Comparison of ENCODE assay signal across 10 cellular contexts in the genomic region with DNA sequence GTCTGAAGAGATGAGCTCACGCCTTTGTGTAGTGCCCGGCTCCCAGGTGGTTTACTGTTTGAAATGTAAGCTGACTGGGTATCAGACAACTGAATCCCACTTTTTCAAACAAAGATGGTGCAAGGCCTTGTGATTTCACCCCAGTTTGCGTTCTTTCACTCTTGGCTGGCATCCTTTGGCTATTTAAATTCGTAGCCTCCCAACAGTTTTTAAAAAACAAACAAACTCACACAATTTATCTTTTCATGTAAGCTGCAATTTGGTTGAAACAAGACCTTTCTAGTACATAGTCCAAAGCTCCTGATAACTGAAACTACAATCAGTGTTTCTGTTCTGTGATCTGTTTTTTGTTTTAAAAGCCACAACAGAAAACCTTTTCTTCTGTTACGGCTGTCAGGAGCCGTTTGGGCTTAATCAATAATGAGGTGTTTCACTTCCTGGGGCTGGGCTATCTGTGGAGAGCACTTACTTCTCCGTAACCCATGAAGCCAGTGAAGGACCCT.
A peak's percentile ranks its signal among the peaks of the same experiment; 100 is the strongest.
DNase-seq lines count a peak whose midpoint lies in the region; ATAC-seq, FAIRE-seq and TF ChIP-seq lines count a peak whose summit lies in the region.
"Had no signal": no experiment of that assay in that cellular context is flagged by ENCODE, and none has a peak within 500 bp of the region (broad histone marks: within the 10 kb centered on the region; RNA-seq: fewer than 3 reads in every experiment).

No MANE protein-coding gene starts in this region.

- no peak for TF ChIP-seq POLR2A in thyroid gland (IDR thresholded peaks at IDR 0.05)

- WGBS in thyroid gland, 2 donors: 65 to 68% methylated on average over 7 of the region's 7 CpGs

- H3K27me3 ChIP-seq in SJSA1 (replicated peaks) (no peaks in the 10 kb centered on the region), thyroid gland (no peaks in the 10 kb centered on the region), HAP-1 (ENCODE audit: low read depth) (no peaks in the 10 kb centered on the region)

- H3K4me3 ChIP-seq in SJSA1: no peak overlapping the region
- no peak overlapping the region for H3K4me3 ChIP-seq in thyroid gland (replicated peaks in 1 of 3)
- H3K4me3 ChIP-seq in HAP-1: no peak overlapping the region

- H3K9me3 Mint-ChIP-seq in activated T-cell treated with anti-CD3 and anti-CD28 coated beads, Interleukin-2, amount 50 U/mL, for 72 hours: no peaks in the 10 kb centered on the region

- FAIRE-seq in urothelium cell line (lab: Jason Lieb, UNC): no peak

- H3K4me1 ChIP-seq in SJSA1 (replicated peaks): peaks cover 70% of the 10 kb centered on the region
- H3K4me1 ChIP-seq in thyroid gland: peaks cover 35 to 62% of the 10 kb centered on the region in 2 donors
- peaks cover 11% of the 10 kb centered on the region for H3K4me1 ChIP-seq in HAP-1

- no peak for TF ChIP-seq CTCF in thyroid gland (IDR thresholded peaks at IDR 0.05)

- H3K4me1 Mint-ChIP-seq in activated T-cell treated with anti-CD3 and anti-CD28 coated beads, Interleukin-2, amount 50 U/mL, for 72 hours (ENCODE audit: low read depth): peaks cover 78% of the 10 kb centered on the region

- no peaks in the 10 kb centered on the region for H3K27me3 Mint-ChIP-seq in activated T-cell treated with anti-CD3 and anti-CD28 coated beads, Interleukin-2, amount 50 U/mL, for 72 hours (ENCODE audit: low read depth)

- H3K9me3 ChIP-seq in SJSA1 (replicated peaks) (no peaks in the 10 kb centered on the region), thyroid gland (no peaks in the 10 kb centered on the region), HAP-1 (no peaks in the 10 kb centered on the region)

- peak; percentile 7 to 14 for ATAC-seq in activated T-cell treated with anti-CD3 and anti-CD28 coated beads, Interleukin-2, amount 50 U/mL, for 72 hours (replicated peaks in 1 of 2)

- H3K27ac ChIP-seq in SJSA1 (peak overlapping the region; percentile 46), thyroid gland (peak overlapping the region in 2 of 3 donors; percentile 36 to 51)

- no peak for DNase-seq in activated T-cell treated with anti-CD3 and anti-CD28 coated beads, Interleukin-2, amount 50 U/mL, for 72 hours
- DNase-seq in activated T-cell treated with anti-CD3 and anti-CD28 coated beads, Interleukin-2, amount 50 U/mL, for 48 hours: no peak
- DNase-seq in SJSA1 (ENCODE audit: low read depth in 1 of 2, low spot score in 2 of 2) (no peak), fibroblast of peridontal ligament (ENCODE audit: extremely low read depth) (peak; percentile 59), thyroid gland (no peak), NCI-H1092 treated with DMSO at 0.1 percent for 48 hours (lab: John Stamatoyannopoulos, UW) (no peak), HAP-1 (ENCODE audit: low spot score in 2 of 2) (no peak), urothelium cell line (ENCODE audit: low spot score) (no peak)
- DNase-seq: activated CD8-positive, alpha-beta memory T cell treated with anti-CD3 and anti-CD28 coated beads, Interleukin-2, amount 50 U/mL, for 48 hours; C1 segment of cervical spinal cord had no signal

- in situ Hi-C loops in HAP-1 (cut with MboI; ENCODE audit: low sequenced_read_pairs): no loop called here

- intact Hi-C loops in thyroid gland (cut with DNase I): no loop called here

- H3K36me3 ChIP-seq in SJSA1 (peaks cover 22% of the 10 kb centered on the region; the same call in 1 of the 2 replicates), thyroid gland (no peaks in the 10 kb centered on the region), HAP-1 (replicated peaks) (no peaks in the 10 kb centered on the region; the same call in none of the 2 replicates)

- peak overlapping the region; percentile 99 for H3K27ac Mint-ChIP-seq in activated T-cell treated with anti-CD3 and anti-CD28 coated beads, Interleukin-2, amount 50 U/mL, for 72 hours

- H3K4me3 Mint-ChIP-seq in activated T-cell treated with anti-CD3 and anti-CD28 coated beads, Interleukin-2, amount 50 U/mL, for 72 hours: peak overlapping the region; percentile 74 to 98

- H3K36me3 Mint-ChIP-seq in activated T-cell treated with anti-CD3 and anti-CD28 coated beads, Interleukin-2, amount 50 U/mL, for 72 hours (ENCODE audit: insufficient read depth in 2 of 2): peaks cover 0 to 5% of the 10 kb centered on the region in 2 donors
